ENCODE assay signal across 19 cellular contexts in the genomic region with DNA sequence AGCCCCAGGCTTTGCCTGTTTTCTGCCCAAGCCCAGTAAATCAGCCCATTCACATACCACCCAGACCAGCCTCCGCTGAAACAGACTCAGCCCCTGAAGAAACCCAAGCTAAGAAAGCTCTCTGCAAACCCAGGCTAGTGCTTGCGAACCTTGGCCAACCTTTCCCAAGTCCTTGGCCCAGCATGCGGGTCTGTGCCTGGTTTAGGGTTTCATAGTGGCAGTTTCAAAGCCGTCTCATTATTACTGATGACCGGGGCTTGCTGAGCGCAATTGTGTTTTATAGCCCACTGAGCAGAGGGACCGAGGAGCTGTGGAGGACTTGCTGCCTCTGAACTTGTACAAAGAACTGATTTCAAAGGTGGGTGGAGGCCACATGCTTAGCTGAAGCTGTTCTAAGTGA.
"Had no signal": no experiment of that assay in that cellular context is flagged by ENCODE, and none has a peak within 500 bp of the region (broad histone marks: within the 10 kb centered on the region; RNA-seq: fewer than 3 reads in every experiment).

No MANE protein-coding gene starts in this region.

- H3K79me2 ChIP-seq: hepatocyte had no signal

- H2AFZ ChIP-seq: hepatocyte had no signal

- H3K9me3 ChIP-seq: esophagus muscularis mucosa, gastroesophageal sphincter, left lung, lower lobe of right lung, mucosa of descending colon had no signal

- H3K4me1 ChIP-seq: foreskin keratinocyte, left lung, lower lobe of right lung had no signal

- H3K4me3 Mint-ChIP-seq: effector memory CD8-positive, alpha-beta T cell; mesothelial cell of epicardium had no signal

- H3K27me3 ChIP-seq: esophagus muscularis mucosa, gastroesophageal sphincter, hepatocyte, left lung had no signal

- H3K27me3 Mint-ChIP-seq: effector memory CD8-positive, alpha-beta T cell had no signal

- H3K4me3 ChIP-seq: coronary artery, dorsolateral prefrontal cortex, esophagus muscularis mucosa, gastroesophageal sphincter, heart left ventricle, hepatocyte, left lung, lower lobe of right lung, mucosa of descending colon had no signal

- H3K27ac Mint-ChIP-seq: effector memory CD8-positive, alpha-beta T cell; mesothelial cell of epicardium had no signal

- H3K36me3 ChIP-seq: esophagus muscularis mucosa, gastroesophageal sphincter, heart left ventricle, left lung, lower lobe of right lung had no signal

- H3K4me2 ChIP-seq: hepatocyte had no signal

- DNase-seq: dermis blood vessel endothelial cell; dorsolateral prefrontal cortex; effector CD8-positive, alpha-beta T cell; effector memory CD8-positive, alpha-beta T cell; foreskin keratinocyte; heart left ventricle; kidney; kidney glomerular epithelial cell; left colon; left lung; left ventricle myocardium superior; lower lobe of right lung; mesenchymal stem cell; mucosa of descending colon had no signal

- H3K27ac ChIP-seq: coronary artery, dorsolateral prefrontal cortex, esophagus muscularis mucosa, foreskin keratinocyte, gastroesophageal sphincter, heart left ventricle, hepatocyte, left lung, lower lobe of right lung had no signal
